ENCODE assay signal across 1 cellular context in genomic region chr2:45578056-45578843, GRCh38.
TF ChIP-seq lines count a peak whose summit lies in the region.

No MANE protein-coding gene starts in this region.

TF ChIP-seq in A549, 52 proteins besides CTCF, POLR2A, EP300 and RAD21 (continued from another document):
- TF ChIP-seq ATOH8 (CRISPR knock-in tag; IDR thresholded peaks at IDR 0.05; ENCODE audit: low read depth): no peak
